8 cellular contexts compared by ENCODE assay signal in the genomic region with DNA sequence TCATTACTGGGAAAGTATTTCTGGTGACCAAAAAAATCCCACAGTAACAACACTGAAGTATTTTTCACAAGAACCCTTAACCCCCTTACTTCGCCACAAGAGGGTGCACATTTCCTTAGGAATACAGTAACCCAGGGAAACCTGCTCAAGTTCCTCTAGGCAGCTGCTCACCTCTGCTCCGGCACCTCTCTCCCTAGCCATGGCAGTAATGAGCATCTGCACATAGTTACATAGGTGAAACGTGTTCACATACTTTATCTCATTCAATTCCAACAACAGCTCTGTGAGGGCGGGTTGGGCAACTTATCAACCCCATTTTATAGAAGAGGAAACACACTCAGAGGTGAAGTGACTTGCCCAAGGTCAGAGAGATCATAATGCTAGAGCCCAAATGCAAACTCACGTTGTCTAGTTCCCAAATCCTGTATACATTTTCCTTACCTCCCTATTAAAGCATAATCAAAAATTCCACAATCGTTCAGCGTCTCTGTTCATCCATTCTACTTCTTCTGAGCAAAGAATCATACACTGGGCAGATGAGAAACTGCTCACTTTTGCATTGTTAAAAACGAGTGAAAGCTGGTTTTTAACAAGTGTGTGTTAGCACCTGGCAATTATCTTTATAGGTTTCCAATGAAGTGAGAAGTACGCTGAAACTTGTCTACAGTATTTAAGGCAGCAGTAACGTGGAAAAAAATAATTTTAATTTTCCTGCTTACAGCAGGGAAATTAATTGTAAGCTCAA.
DNase-seq lines count a peak whose midpoint lies in the region; ATAC-seq and TF ChIP-seq lines count a peak whose summit lies in the region.

No MANE protein-coding gene starts in this region.

- intact Hi-C loops in CD14-positive monocyte (cut with micrococcal nuclease) (loop anchor here in 1 of 2 donors (5.0 kb wide), 2 partner anchors 33 to 42 kb away; no protein-coding TSS in a partner anchor), testis (cut with DNase I; ENCODE audit: low total_unique reads) (no loop called here)

- ATAC-seq in GM21367 (IDR thresholded peaks at IDR 0.05; ENCODE audit: unreplicated experiment), result peak; percentile 51

- no peak for TF ChIP-seq POLR2A in testis (IDR thresholded peaks at IDR 0.05)

- no peaks in the 10 kb centered on the region for H3K36me3 ChIP-seq in testis (ENCODE audit: low read depth, missing control alignments)

- H3K4me3 Mint-ChIP-seq in CD14-positive monocyte, result no peak overlapping the region

- no peaks in the 10 kb centered on the region for H3K9me3 ChIP-seq in testis

- no peaks in the 10 kb centered on the region for H3K9me3 Mint-ChIP-seq in CD14-positive monocyte

- WGBS in testis, 2 donors, result 55 to 68% methylated on average over 10 of the region's 10 CpGs

- peaks cover 43% of the 10 kb centered on the region for H3K4me1 Mint-ChIP-seq in CD14-positive monocyte

- H3K4me1 ChIP-seq in testis, result no peaks in the 10 kb centered on the region

- H3K4me3 ChIP-seq in testis, result no peak overlapping the region

- H3K27ac Mint-ChIP-seq in CD14-positive monocyte, result peak overlapping the region in 4 of 7 donors; percentile 1 to 37 (median 28)

- TF ChIP-seq CTCF in CD14-positive monocyte (IDR thresholded peaks at IDR 0.05) (peak; percentile 58), testis (IDR thresholded peaks at IDR 0.05) (peak in 2 of 3 experiments; percentile 39 to 54)

- DNase-seq in CD14-positive monocyte (ENCODE audit: low spot score) (no peak), NCI-H345 (lab: John Stamatoyannopoulos, UW) (peak; percentile 64), amniotic stem cell (lab: John Stamatoyannopoulos, UW) (peak; percentile 38), iPS-NIHi11 (ENCODE audit: low spot score) (peak; percentile 88), testis (peak; percentile 64)
- DNase-seq in effector CD4-positive, alpha-beta T cell, result no peak
- DNase-seq in stimulated activated CD4-positive, alpha-beta T cell treated with anti-CD3 and anti-CD28 coated beads, Interleukin-12 subunit alpha, Interleukin-12 subunit beta, amount 100 ng/mL, for 4 hours, result no peak

- no peaks in the 10 kb centered on the region for H3K36me3 Mint-ChIP-seq in CD14-positive monocyte

- no peak overlapping the region for H3K27ac ChIP-seq in testis

- no peaks in the 10 kb centered on the region for H3K27me3 ChIP-seq in testis

- H3K27me3 Mint-ChIP-seq in CD14-positive monocyte (ENCODE audit: low read depth in 3 of 3), result no peaks in the 10 kb centered on the region

Comparison
In these comparisons a context has a peak if more than half of its experiments do, and no peak if none do; other contexts are left out.
1. DNase-seq: peak in NCI-H345 (single experiment), amniotic stem cell (single experiment), iPS-NIHi11 (single experiment) and testis (single experiment); none in CD14-positive monocyte (single experiment), effector CD4-positive, alpha-beta T cell (single experiment) and stimulated activated CD4-positive, alpha-beta T cell treated with anti-CD3 and anti-CD28 coated beads, Interleukin-12 subunit alpha, Interleukin-12 subunit beta, amount 100 ng/mL, for 4 hours (single experiment).